Comparison of ENCODE assay signal across 21 cellular contexts in the genomic region with DNA sequence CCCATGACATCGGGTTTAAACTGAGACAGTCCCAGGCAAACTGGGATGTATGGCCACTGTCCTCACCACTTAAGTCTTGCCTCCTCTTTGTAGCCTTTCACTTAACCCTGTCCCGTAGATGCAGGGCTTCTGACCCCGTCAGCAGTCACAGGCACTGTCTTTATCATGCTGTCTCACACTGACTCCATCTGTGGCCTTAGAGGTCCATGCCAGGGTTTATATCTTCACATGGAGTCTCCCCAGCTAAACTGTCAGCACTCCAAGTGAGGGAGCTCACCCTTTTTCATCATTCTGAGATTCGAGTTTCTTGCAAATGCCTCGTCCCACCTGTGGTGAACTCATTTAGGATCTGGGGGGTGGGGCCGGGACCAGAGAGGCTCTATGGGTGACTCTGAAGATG. TPM values are rescaled to one million over a fixed set of nuclear protein-coding genes. Genes with fewer than 3 reads are reported as not detected.
DNase-seq lines count a peak whose midpoint lies in the region; ATAC-seq and TF ChIP-seq lines count a peak whose summit lies in the region.
"Had no signal": no experiment of that assay in that cellular context is flagged by ENCODE, and none has a peak within 500 bp of the region (broad histone marks: within the 10 kb centered on the region; RNA-seq: fewer than 3 reads in every experiment).

No MANE protein-coding gene starts in this region.

- no peaks in the 10 kb centered on the region for H3K36me3 ChIP-seq in DND-41 (ENCODE audit: insufficient read depth, low read length)
- H3K36me3 ChIP-seq in KMS-11 (ENCODE audit: insufficient read depth) = no peaks in the 10 kb centered on the region

- H3K4me3 ChIP-seq in DND-41 (ENCODE audit: low read depth in 1 of 2, low read length in 2 of 2) (no peak overlapping the region), KMS-11 (IDR thresholded peaks at IDR 0.05; ENCODE audit: insufficient read depth, low read depth, low read length) (no peak overlapping the region)
- H3K4me3 ChIP-seq: PC-9 had no signal

- TF ChIP-seq CTCF in DND-41 (IDR thresholded peaks at IDR 0.05; ENCODE audit: borderline replicate concordance, extremely low read depth, low read length, poor library complexity, severe bottlenecking) = no peak
- no peak for TF ChIP-seq CTCF in KMS-11 (conservative IDR thresholded peaks at IDR 0.05; ENCODE audit: low read depth, low read length)
- no peak for TF ChIP-seq CTCF in nephron (IDR thresholded peaks at IDR 0.05; ENCODE audit: unreplicated experiment in 3 of 3)
- TF ChIP-seq CTCF in nephron progenitor cell (IDR thresholded peaks at IDR 0.05) = no peak

- H3K9me3 Mint-ChIP-seq in nephron = no peaks in the 10 kb centered on the region
- no peaks in the 10 kb centered on the region for H3K9me3 Mint-ChIP-seq in nephron progenitor cell
- no peaks in the 10 kb centered on the region for H3K9me3 Mint-ChIP-seq in activated CD4-positive, alpha-beta memory T cell treated with anti-CD3 and anti-CD28 coated beads for 36 hours

- H3K36me3 Mint-ChIP-seq in nephron (ENCODE audit: low read depth) = no peaks in the 10 kb centered on the region
- no peaks in the 10 kb centered on the region for H3K36me3 Mint-ChIP-seq in nephron progenitor cell (ENCODE audit: low read depth)
- H3K36me3 Mint-ChIP-seq in activated CD4-positive, alpha-beta memory T cell treated with anti-CD3 and anti-CD28 coated beads for 36 hours = no peaks in the 10 kb centered on the region

- CTCF ChIA-PET in activated CD4-positive, alpha-beta memory T cell treated with anti-CD3 and anti-CD28 coated beads for 36 hours (lab: Charles Lee) = no interaction called here

- no peak for ATAC-seq in DND-41 (ENCODE audit: insufficient read depth, low read depth)

- H3K79me2 ChIP-seq in DND-41 (ENCODE audit: insufficient read depth, low read length) = no peaks in the 10 kb centered on the region
- H3K79me2 ChIP-seq in KMS-11 (ENCODE audit: insufficient read depth, low read depth) = no peaks in the 10 kb centered on the region

- no peaks in the 10 kb centered on the region for H4K20me1 ChIP-seq in DND-41 (ENCODE audit: insufficient read depth, low read length)
- no peaks in the 10 kb centered on the region for H4K20me1 ChIP-seq in KMS-11 (ENCODE audit: insufficient read depth)

- H3K27me3 Mint-ChIP-seq in nephron (ENCODE audit: low read depth) (peaks cover 10% of the 10 kb centered on the region), nephron progenitor cell (ENCODE audit: low read depth, poor library complexity) (peaks cover 4% of the 10 kb centered on the region)
- H3K27me3 Mint-ChIP-seq in activated CD4-positive, alpha-beta memory T cell treated with anti-CD3 and anti-CD28 coated beads for 36 hours = no peaks in the 10 kb centered on the region

- H3K4me3 Mint-ChIP-seq in nephron (no peak overlapping the region), nephron progenitor cell (no peak overlapping the region)
- H3K4me3 Mint-ChIP-seq in activated CD4-positive, alpha-beta memory T cell treated with anti-CD3 and anti-CD28 coated beads for 36 hours = no peak overlapping the region
- H3K4me3 Mint-ChIP-seq: B cell had no signal

- no peaks in the 10 kb centered on the region for H3K9me3 ChIP-seq in DND-41 (ENCODE audit: insufficient read depth, low read length, severe bottlenecking)

- peaks cover 3% of the 10 kb centered on the region for H3K27me3 ChIP-seq in DND-41 (ENCODE audit: insufficient read depth, low read length, poor library complexity)
- no peaks in the 10 kb centered on the region for H3K27me3 ChIP-seq in KMS-11 (ENCODE audit: insufficient read depth, low read depth)

- H3K27ac Mint-ChIP-seq in nephron (peak overlapping the region in 2 of 3 experiments; percentile 53 to 92), nephron progenitor cell (no peak overlapping the region)
- H3K27ac Mint-ChIP-seq in activated CD4-positive, alpha-beta memory T cell treated with anti-CD3 and anti-CD28 coated beads for 36 hours = no peak overlapping the region
- H3K27ac Mint-ChIP-seq: B cell had no signal

- H2AFZ ChIP-seq in DND-41 (ENCODE audit: low read depth, low read length) (peak overlapping the region; percentile 26; the same call in 1 of the 2 replicates), KMS-11 (ENCODE audit: low read depth) (peak overlapping the region; percentile 44; the same call in 1 of the 2 replicates)
- H2AFZ ChIP-seq: PC-9 had no signal

- H3K27ac ChIP-seq in DND-41 (ENCODE audit: low read length) = no peak overlapping the region
- no peak overlapping the region for H3K27ac ChIP-seq in KMS-11
- peak overlapping the region; percentile 30 for H3K27ac ChIP-seq in caudate nucleus (ENCODE audit: low read depth, low read length)
- H3K27ac ChIP-seq: PC-9, RWPE1 had no signal

- H3K4me2 ChIP-seq in DND-41 (ENCODE audit: insufficient read depth, low read length) (no peak overlapping the region), KMS-11 (no peak overlapping the region)
- H3K4me2 ChIP-seq: PC-9 had no signal

- DNase-seq in DND-41 (no peak), caudate nucleus (lab: John Stamatoyannopoulos, UW) (no peak), nephron progenitor cell (no peak), nucleus accumbens (lab: John Stamatoyannopoulos, UW) (no peak), HUDEP-2 (lab: John Stamatoyannopoulos, UW; ENCODE audit: unreplicated experiment in 76 of 76) (no peak)
- no peak for DNase-seq in activated CD4-positive, alpha-beta memory T cell treated with anti-CD3 and anti-CD28 coated beads for 36 hours
- DNase-seq: DMS79 treated with DMSO at 0.1 percent for 48 hours, KBM-7, NCI-H1092 treated with DMSO at 0.1 percent for 48 hours, NCI-H1436 treated with DMSO at 0.1 percent for 48 hours, NCI-H1930, NCI-H226, NCI-H510A treated with DMSO at 0.1 percent for 48 hours, NCI-H748 treated with DMSO at 0.1 percent for 48 hours, PC-9, SHP77 treated with DMSO at 0.1 percent for 48 hours had no signal

- H3K4me1 ChIP-seq in DND-41 (ENCODE audit: insufficient read depth, low read length) = no peaks in the 10 kb centered on the region
- H3K4me1 ChIP-seq in KMS-11 (ENCODE audit: low read depth, poor library complexity, severe bottlenecking) = peaks cover 11% of the 10 kb centered on the region

- intact Hi-C loops in activated CD4-positive, alpha-beta memory T cell treated with anti-CD3 and anti-CD28 coated beads for 36 hours (cut with micrococcal nuclease) = no loop called here

- POLR2A ChIA-PET in activated CD4-positive, alpha-beta memory T cell treated with anti-CD3 and anti-CD28 coated beads for 36 hours (lab: Charles Lee) = no interaction called here

- H3K4me1 Mint-ChIP-seq in nephron (peaks cover 6% of the 10 kb centered on the region), nephron progenitor cell (peaks cover 27% of the 10 kb centered on the region)
- H3K4me1 Mint-ChIP-seq in activated CD4-positive, alpha-beta memory T cell treated with anti-CD3 and anti-CD28 coated beads for 36 hours (ENCODE audit: low read depth) = no peaks in the 10 kb centered on the region
- H3K4me1 Mint-ChIP-seq: B cell had no signal

- H3K9ac ChIP-seq in DND-41 (ENCODE audit: low read depth, low read length) (no peak overlapping the region), KMS-11 (no peak overlapping the region)

RNA-seq across cellular contexts. Expression of gene FKBP6, which starts 2.8 kb away (rescaled TPM):
- total RNA-seq in activated CD4-positive, alpha-beta memory T cell treated with anti-CD3 and anti-CD28 coated beads for 36 hours = not detected
- total RNA-seq: B cell, H4, PC-9 had no signal

RNA-seq across cellular contexts. Expression of gene TRIM50, which starts 2.9 kb away (rescaled TPM):
- not detected for total RNA-seq in activated CD4-positive, alpha-beta memory T cell treated with anti-CD3 and anti-CD28 coated beads for 36 hours
- total RNA-seq: B cell, H4, PC-9 had no signal

RNA-seq across cellular contexts. Expression of gene NSUN5, which starts 22.1 kb away (rescaled TPM):
- 10 to 100 TPM; 51.2 to 55.5 TPM for total RNA-seq in activated CD4-positive, alpha-beta memory T cell treated with anti-CD3 and anti-CD28 coated beads for 36 hours

Comparison
In these comparisons a context has a peak if more than half of its experiments do, and no peak if none do; other contexts are left out.
1. H3K27ac Mint-ChIP-seq: peak in nephron (2 of 3); none in nephron progenitor cell (single experiment) and activated CD4-positive, alpha-beta memory T cell treated with anti-CD3 and anti-CD28 coated beads for 36 hours (single experiment).